In the genomic region with DNA sequence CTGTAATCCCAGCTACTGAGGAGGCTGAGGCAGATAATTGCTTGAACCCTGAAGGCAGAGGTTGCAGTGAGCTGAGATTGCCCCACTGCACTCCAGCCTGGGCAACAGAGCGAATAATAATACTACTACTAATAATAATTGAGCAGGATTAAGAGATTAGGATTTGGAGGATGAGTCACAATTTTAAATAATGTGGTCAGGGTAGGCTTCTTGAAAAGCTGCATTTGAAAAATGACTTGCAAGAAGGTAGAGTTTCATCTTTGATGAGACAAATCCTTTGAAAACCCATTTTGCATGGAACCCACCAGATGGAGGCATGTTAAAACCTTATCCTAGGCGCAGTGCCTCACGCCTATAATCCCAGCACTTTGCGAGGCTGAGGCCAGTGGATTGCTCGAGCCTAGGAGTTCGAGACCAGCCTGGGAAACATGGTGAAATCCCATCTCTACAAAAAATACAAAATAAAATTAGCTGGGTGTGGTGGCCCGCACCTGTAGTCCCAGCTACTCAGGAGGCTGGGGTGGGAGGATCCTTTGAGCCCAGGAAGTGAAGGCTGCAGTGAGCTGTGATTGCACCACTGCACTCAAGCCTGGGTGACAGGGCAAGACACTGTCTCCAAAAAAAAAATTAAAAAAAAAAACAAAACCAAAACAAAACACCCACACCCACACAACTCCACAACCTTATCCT, we compare ENCODE assay signal across 2 cellular contexts.
TF ChIP-seq lines count a peak whose summit lies in the region.

No MANE protein-coding gene starts in this region.

TF ChIP-seq in HCT116, 20 proteins besides CTCF, POLR2A, EP300 and RAD21:
- TF ChIP-seq CEBPB (IDR thresholded peaks at IDR 0.05; ENCODE audit: low read depth) (no peak), POLR2AphosphoS5 (IDR thresholded peaks at IDR 0.05; ENCODE audit: low read depth, low read length) (no peak), SRF (IDR thresholded peaks at IDR 0.05; ENCODE audit: low read depth) (no peak), SP1 (IDR thresholded peaks at IDR 0.05; ENCODE audit: low read depth) (no peak)
TF ChIP-seq in HCT116: peak in this region for 0.

TF ChIP-seq in SK-N-SH, 30 proteins besides CTCF, POLR2A, EP300 and RAD21:
- TF ChIP-seq RCOR1 (IDR thresholded peaks at IDR 0.05; ENCODE audit: low read length) (no peak), TCF12 (IDR thresholded peaks at IDR 0.05) (no peak), GATA2 (CRISPR knock-in tag; IDR thresholded peaks at IDR 0.05) (no peak), CHD2 (IDR thresholded peaks at IDR 0.05; ENCODE audit: low read length, partially characterized antibody) (no peak), MEF2A (IDR thresholded peaks at IDR 0.05; ENCODE audit: borderline replicate concordance, low read depth) (no peak), RXRA (IDR thresholded peaks at IDR 0.05; ENCODE audit: borderline replicate concordance, low read depth) (no peak), GABPA (IDR thresholded peaks at IDR 0.05; ENCODE audit: low read depth) (no peak)
- TF ChIP-seq, protein P1, sequence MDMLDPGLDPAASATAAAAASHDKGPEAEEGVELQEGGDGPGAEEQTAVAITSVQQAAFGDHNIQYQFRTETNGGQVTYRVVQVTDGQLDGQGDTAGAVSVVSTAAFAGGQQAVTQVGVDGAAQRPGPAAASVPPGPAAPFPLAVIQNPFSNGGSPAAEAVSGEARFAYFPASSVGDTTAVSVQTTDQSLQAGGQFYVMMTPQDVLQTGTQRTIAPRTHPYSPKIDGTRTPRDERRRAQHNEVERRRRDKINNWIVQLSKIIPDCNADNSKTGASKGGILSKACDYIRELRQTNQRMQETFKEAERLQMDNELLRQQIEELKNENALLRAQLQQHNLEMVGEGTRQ (IDR thresholded peaks at IDR 0.05; ENCODE audit: borderline replicate concordance, low read depth, low read length): no peak
- TF ChIP-seq, protein P2, sequence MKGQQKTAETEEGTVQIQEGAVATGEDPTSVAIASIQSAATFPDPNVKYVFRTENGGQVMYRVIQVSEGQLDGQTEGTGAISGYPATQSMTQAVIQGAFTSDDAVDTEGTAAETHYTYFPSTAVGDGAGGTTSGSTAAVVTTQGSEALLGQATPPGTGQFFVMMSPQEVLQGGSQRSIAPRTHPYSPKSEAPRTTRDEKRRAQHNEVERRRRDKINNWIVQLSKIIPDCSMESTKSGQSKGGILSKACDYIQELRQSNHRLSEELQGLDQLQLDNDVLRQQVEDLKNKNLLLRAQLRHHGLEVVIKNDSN (IDR thresholded peaks at IDR 0.05; ENCODE audit: borderline replicate concordance, low read depth): no peak
- TF ChIP-seq, protein P3, sequence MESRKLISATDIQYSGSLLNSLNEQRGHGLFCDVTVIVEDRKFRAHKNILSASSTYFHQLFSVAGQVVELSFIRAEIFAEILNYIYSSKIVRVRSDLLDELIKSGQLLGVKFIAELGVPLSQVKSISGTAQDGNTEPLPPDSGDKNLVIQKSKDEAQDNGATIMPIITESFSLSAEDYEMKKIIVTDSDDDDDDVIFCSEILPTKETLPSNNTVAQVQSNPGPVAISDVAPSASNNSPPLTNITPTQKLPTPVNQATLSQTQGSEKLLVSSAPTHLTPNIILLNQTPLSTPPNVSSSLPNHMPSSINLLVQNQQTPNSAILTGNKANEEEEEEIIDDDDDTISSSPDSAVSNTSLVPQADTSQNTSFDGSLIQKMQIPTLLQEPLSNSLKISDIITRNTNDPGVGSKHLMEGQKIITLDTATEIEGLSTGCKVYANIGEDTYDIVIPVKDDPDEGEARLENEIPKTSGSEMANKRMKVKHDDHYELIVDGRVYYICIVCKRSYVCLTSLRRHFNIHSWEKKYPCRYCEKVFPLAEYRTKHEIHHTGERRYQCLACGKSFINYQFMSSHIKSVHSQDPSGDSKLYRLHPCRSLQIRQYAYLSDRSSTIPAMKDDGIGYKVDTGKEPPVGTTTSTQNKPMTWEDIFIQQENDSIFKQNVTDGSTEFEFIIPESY (IDR thresholded peaks at IDR 0.05; ENCODE audit: borderline replicate concordance, low read depth): no peak
